ENCODE assay signal across 4 cellular contexts in the genomic region with DNA sequence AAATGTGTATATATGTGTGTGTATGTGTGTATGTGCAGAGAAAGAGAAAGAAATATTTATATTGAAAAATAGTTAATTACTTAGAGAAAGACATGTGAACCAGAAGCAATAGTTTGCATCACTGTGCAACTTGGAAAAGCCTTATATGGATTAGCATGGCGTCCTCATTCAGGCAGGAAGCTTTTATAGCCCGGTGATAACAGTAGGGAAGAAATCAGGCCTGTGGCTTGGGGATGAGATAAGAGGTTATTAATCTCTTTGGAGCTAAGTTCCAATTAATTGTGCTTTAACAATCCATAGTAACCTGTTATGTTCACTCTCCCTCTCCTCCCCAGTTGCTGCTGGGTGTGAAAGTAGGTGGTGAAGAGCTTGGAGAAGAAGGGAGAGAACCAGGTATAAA.
"Had no signal": no experiment of that assay in that cellular context is flagged by ENCODE, and none has a peak within 500 bp of the region (broad histone marks: within the 10 kb centered on the region; RNA-seq: fewer than 3 reads in every experiment).

No MANE protein-coding gene starts in this region.

- H2AFZ ChIP-seq: GM23338 had no signal

- H3K4me3 ChIP-seq: GM23338 had no signal

- H3K27ac Mint-ChIP-seq: GM23338, H9, IgD-negative memory B cell had no signal

- ATAC-seq: GM23338 had no signal

- H3K4me3 Mint-ChIP-seq: GM23338, H9, IgD-negative memory B cell had no signal

- H3K4me2 ChIP-seq: GM23338 had no signal

- DNase-seq: H9, HCEC 1CT had no signal
